Comparison of ENCODE assay signal across 10 cellular contexts in genomic region chr6:155268088-155268867, GRCh38. TPM values are rescaled to one million over a fixed set of nuclear protein-coding genes. Genes with fewer than 3 reads are reported as not detected.
DNase-seq lines count a peak whose midpoint lies in the region; FAIRE-seq and TF ChIP-seq lines count a peak whose summit lies in the region.
"Not testable (repeated sequence)": the region's sequence is repeated elsewhere in the genome, so short reads cannot be mapped to it uniquely, and the experiment has no call there.
"Had no signal": no experiment of that assay in that cellular context is flagged by ENCODE, and none has a peak within 500 bp of the region (broad histone marks: within the 10 kb centered on the region; RNA-seq: fewer than 3 reads in every experiment).

No MANE protein-coding gene starts in this region.

- DNase-seq in Daoy (ENCODE audit: low read depth) (peak; percentile 54), HFF-Myc (ENCODE audit: extremely low read depth, low read depth) (peak; percentile 50), NB4 (ENCODE audit: low read depth) (peak; percentile 66), SKM-1 (lab: John Stamatoyannopoulos, UW; ENCODE audit: unreplicated experiment) (peak; percentile 12), astrocyte (ENCODE audit: low read depth) (peak; percentile 58), fibroblast of villous mesenchyme (ENCODE audit: low read depth) (peak; percentile 52), midbrain (lab: John Stamatoyannopoulos, UW) (peak; percentile 13)

- H3K27ac Mint-ChIP-seq in astrocyte (ENCODE audit: unreplicated experiment), result not testable (repeated sequence)

- TF ChIP-seq POLR2A in NB4 (IDR thresholded peaks at IDR 0.05; ENCODE audit: extremely low read depth, insufficient read length), result not testable (repeated sequence)

- H3K4me1 ChIP-seq in astrocyte (ENCODE audit: insufficient read depth, low read length), result peaks cover 11% of the 10 kb centered on the region

- FAIRE-seq in astrocyte (lab: Jason Lieb, UNC), result not testable (repeated sequence)

- not testable (repeated sequence) for H3K4me3 Mint-ChIP-seq in astrocyte (ENCODE audit: unreplicated experiment)

- H4K20me1 ChIP-seq in astrocyte (ENCODE audit: insufficient read depth, low read length), result not testable (repeated sequence)

- not testable (repeated sequence) for H3K9me3 Mint-ChIP-seq in astrocyte (ENCODE audit: unreplicated experiment)

- not testable (repeated sequence) for H3K36me3 Mint-ChIP-seq in astrocyte (ENCODE audit: low read depth, unreplicated experiment)

- not testable (repeated sequence) for H3K4me3 ChIP-seq in HFF-Myc (replicated peaks; ENCODE audit: low read depth, low read length); NB4 (ENCODE audit: low read depth, low read length); astrocyte (ENCODE audit: insufficient read depth, low read depth, low read length); fibroblast of villous mesenchyme (ENCODE audit: low read depth, low read length)

- not testable (repeated sequence) for H3K36me3 ChIP-seq in astrocyte (ENCODE audit: insufficient read depth, low read length)

- H3K4me1 Mint-ChIP-seq in astrocyte (ENCODE audit: low read depth, unreplicated experiment), result peaks cover 13% of the 10 kb centered on the region

- not testable (repeated sequence) for H2AFZ ChIP-seq in astrocyte (ENCODE audit: low read depth, low read length)

- TF ChIP-seq CTCF in HFF-Myc (IDR thresholded peaks at IDR 0.05; ENCODE audit: low read depth, low read length, missing control alignments), result peak; percentile 74
- TF ChIP-seq CTCF in NB4 (IDR thresholded peaks at IDR 0.05; ENCODE audit: low read depth, low read length), result peak; percentile 71
- TF ChIP-seq CTCF in astrocyte (IDR thresholded peaks at IDR 0.05; ENCODE audit: insufficient read depth, low read depth, low read length), result peak; percentile 81
- TF ChIP-seq CTCF in fibroblast of villous mesenchyme (IDR thresholded peaks at IDR 0.05; ENCODE audit: insufficient read depth, low read depth, low read length), result peak; percentile 64

- H3K9ac ChIP-seq in astrocyte (ENCODE audit: low read length), result not testable (repeated sequence)

- not testable (repeated sequence) for H3K27me3 Mint-ChIP-seq in astrocyte (ENCODE audit: low read depth, unreplicated experiment)

- not testable (repeated sequence) for H3K27me3 ChIP-seq in astrocyte (ENCODE audit: insufficient read depth, low read length)

- not testable (repeated sequence) for H3K79me2 ChIP-seq in astrocyte (ENCODE audit: insufficient read depth, low read length)

- not testable (repeated sequence) for H3K27ac ChIP-seq in astrocyte (ENCODE audit: low read depth, low read length)

- H3K4me2 ChIP-seq in astrocyte (ENCODE audit: low read length), result not testable (repeated sequence)

- H3K9me3 ChIP-seq in astrocyte (ENCODE audit: insufficient read depth, low read depth, low read length), result not testable (repeated sequence)

RNA-seq across cellular contexts. Expression of gene CLDN20, which starts 4.5 kb away (rescaled TPM):
- 0.54 TPM in 1 of 2 replicates, not detected in the other for total RNA-seq in Daoy (2014; rRNA removed; shearing (Covaris generic))
- total RNA-seq in astrocyte (not detected in 2 replicates), fibroblast of villous mesenchyme (not detected in 2 replicates)
- total RNA-seq: activated T-cell treated with anti-CD3 and anti-CD28 coated beads, Interleukin-2, amount 50 U/mL, for 4 hours; mesothelial cell of epicardium; subcutaneous adipose tissue had no signal

RNA-seq across cellular contexts. Expression of gene TFB1M, which starts 46.0 kb away (rescaled TPM):
- total RNA-seq in Daoy (2014; rRNA removed; shearing (Covaris generic)), result 28.3 and 34.0 TPM in 2 replicates
- total RNA-seq in astrocyte (24.1 and 26.2 TPM in 2 replicates), fibroblast of villous mesenchyme (29.0 and 29.8 TPM in 2 replicates)

Comparison
In these comparisons a context has a peak if more than half of its experiments do, and no peak if none do; other contexts are left out.
1. DNase-seq: peak in every context shown above with its lines; median percentile 66 in NB4; 58 in astrocyte; 54 in Daoy; 52 in fibroblast of villous mesenchyme; 50 in HFF-Myc; 13 in midbrain; 12 in SKM-1.